In the genomic region with DNA sequence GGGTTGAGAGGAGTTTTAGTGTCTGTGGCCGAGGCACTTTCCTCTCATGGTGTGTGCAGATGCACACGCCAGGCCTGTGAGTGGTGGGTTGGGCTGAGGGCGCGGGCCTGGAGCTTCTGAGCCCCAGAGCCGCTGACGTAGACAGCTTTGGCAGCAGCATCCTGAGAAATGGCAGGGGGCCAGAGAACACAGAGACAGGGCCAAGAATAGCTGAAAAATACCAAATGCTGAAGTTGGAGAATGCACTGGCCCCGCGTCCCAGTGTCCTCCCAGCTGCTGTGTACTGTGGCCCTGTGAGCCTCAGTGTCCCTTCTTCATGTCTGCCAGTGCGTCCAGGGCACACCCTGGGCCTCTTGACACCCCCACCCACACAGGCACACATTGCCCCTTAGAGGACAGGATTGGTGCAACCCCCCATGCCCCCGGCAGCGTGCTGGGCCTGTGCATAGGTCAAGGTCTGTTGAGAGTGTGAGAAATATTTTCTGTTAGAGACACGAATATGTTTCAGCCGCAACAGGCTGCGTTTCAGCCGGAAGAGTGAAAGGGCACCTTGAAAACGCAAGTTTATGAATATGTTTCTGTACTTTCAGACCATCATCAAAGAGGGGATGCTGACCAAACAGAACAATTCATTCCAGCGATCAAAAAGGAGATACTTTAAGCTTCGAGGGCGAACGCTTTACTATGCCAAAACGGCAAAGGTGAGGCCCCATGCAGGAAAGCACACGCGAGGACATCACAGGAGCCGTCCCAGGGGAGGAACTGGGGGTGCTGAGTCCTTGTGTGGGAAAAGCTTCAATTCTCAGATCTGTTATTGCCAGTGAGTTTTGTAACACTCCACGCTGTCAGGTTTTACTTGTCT, we compare ENCODE assay signal across 8 cellular contexts. TPM values are rescaled to one million over a fixed set of nuclear protein-coding genes. Genes with fewer than 3 reads are reported as not detected.
DNase-seq lines count a peak whose midpoint lies in the region; ATAC-seq lines count a peak whose summit lies in the region.

No MANE protein-coding gene starts in this region.

- WGBS in aorta, 2 donors = 13% methylated on average over 25 of the region's 25 CpGs

- H3K9me3 Mint-ChIP-seq in activated naive CD4-positive, alpha-beta T cell treated with anti-CD3 and anti-CD28 coated beads, Interleukin-2, amount 10 ng/mL, durations not matched to agents 7 days and 5 days = no peaks in the 10 kb centered on the region
- H3K9me3 Mint-ChIP-seq in activated naive CD4-positive, alpha-beta T cell treated with anti-CD3 and anti-CD28 coated beads for 36 hours = no peaks in the 10 kb centered on the region

- H3K4me1 Mint-ChIP-seq in activated naive CD4-positive, alpha-beta T cell treated with anti-CD3 and anti-CD28 coated beads, Interleukin-2, amount 10 ng/mL, durations not matched to agents 7 days and 5 days = peaks cover 64% of the 10 kb centered on the region
- peaks cover 44% of the 10 kb centered on the region for H3K4me1 Mint-ChIP-seq in activated naive CD4-positive, alpha-beta T cell treated with anti-CD3 and anti-CD28 coated beads for 36 hours (ENCODE audit: low read depth)

- H3K36me3 ChIP-seq in aorta (ENCODE audit: control insufficient read depth in 1 of 2, insufficient read depth in 2 of 2, low read length in 1 of 2) = no peaks in the 10 kb centered on the region

- no peaks in the 10 kb centered on the region for H3K4me1 ChIP-seq in aorta (ENCODE audit: control insufficient read depth in 1 of 2, insufficient read depth in 2 of 2, low read length in 2 of 2)

- no peaks in the 10 kb centered on the region for H3K9me3 ChIP-seq in aorta (ENCODE audit: control insufficient read depth, low read length)

- ATAC-seq in aorta (ENCODE audit: low FRiP score) (peak; percentile 96), GM21367 (IDR thresholded peaks at IDR 0.05; ENCODE audit: unreplicated experiment) (no peak)

- H3K4me3 ChIP-seq in aorta (ENCODE audit: low read length in 2 of 2) = no peak overlapping the region

- peaks cover 50% of the 10 kb centered on the region for H3K36me3 Mint-ChIP-seq in activated naive CD4-positive, alpha-beta T cell treated with anti-CD3 and anti-CD28 coated beads, Interleukin-2, amount 10 ng/mL, durations not matched to agents 7 days and 5 days
- peaks cover 11% of the 10 kb centered on the region for H3K36me3 Mint-ChIP-seq in activated naive CD4-positive, alpha-beta T cell treated with anti-CD3 and anti-CD28 coated beads for 36 hours (ENCODE audit: low read depth)

- DNase-seq in activated naive CD4-positive, alpha-beta T cell treated with anti-CD3 and anti-CD28 coated beads, Interleukin-2, amount 10 ng/mL, durations not matched to agents 7 days and 5 days = no peak
- no peak for DNase-seq in activated naive CD4-positive, alpha-beta T cell treated with anti-CD3 and anti-CD28 coated beads for 36 hours
- DNase-seq in dedifferentiated amniotic fluid mesenchymal stem cell (ENCODE audit: extremely low spot score) (peak; percentile 95), middle frontal gyrus (ENCODE audit: extremely low spot score, low spot score) (peak; percentile 68), aorta (peak; percentile 90 to 95), NCI-H2107 treated with DMSO at 0.1 percent for 48 hours (lab: John Stamatoyannopoulos, UW; ENCODE audit: unreplicated experiment) (no peak), NCI-H345 (lab: John Stamatoyannopoulos, UW) (no peak)

- CTCF ChIA-PET in activated naive CD4-positive, alpha-beta T cell treated with anti-CD3 and anti-CD28 coated beads, Interleukin-2, amount 10 ng/mL, durations not matched to agents 7 days and 5 days (lab: Charles Lee) = interaction anchor here (1.2 to 1.4 kb wide), 2 partner anchors 9 to 55 kb away, joined by 3 read pairs; no protein-coding TSS in a partner anchor
- CTCF ChIA-PET in activated naive CD4-positive, alpha-beta T cell treated with anti-CD3 and anti-CD28 coated beads for 36 hours (lab: Charles Lee) = interaction anchor here (1.7 kb wide), 1 partner anchor 13 kb away, joined by 6 read pairs; no protein-coding TSS in a partner anchor

- H3K27me3 ChIP-seq in aorta (ENCODE audit: control insufficient read depth in 1 of 2, insufficient read depth in 2 of 2, low read length in 1 of 2) = no peaks in the 10 kb centered on the region

- peak overlapping the region; percentile 79 for H3K4me3 Mint-ChIP-seq in activated naive CD4-positive, alpha-beta T cell treated with anti-CD3 and anti-CD28 coated beads, Interleukin-2, amount 10 ng/mL, durations not matched to agents 7 days and 5 days
- no peak overlapping the region for H3K4me3 Mint-ChIP-seq in activated naive CD4-positive, alpha-beta T cell treated with anti-CD3 and anti-CD28 coated beads for 36 hours

- intact Hi-C loops in activated naive CD4-positive, alpha-beta T cell treated with anti-CD3 and anti-CD28 coated beads for 36 hours (cut with micrococcal nuclease) = no loop called here
- intact Hi-C loops in aorta (cut with DNase I) = loop anchor here in 1 of 2 donors (5.0 kb wide), 1 partner anchor 36 kb away; a partner anchor contains a TSS

- no peaks in the 10 kb centered on the region for H3K27me3 Mint-ChIP-seq in activated naive CD4-positive, alpha-beta T cell treated with anti-CD3 and anti-CD28 coated beads, Interleukin-2, amount 10 ng/mL, durations not matched to agents 7 days and 5 days
- H3K27me3 Mint-ChIP-seq in activated naive CD4-positive, alpha-beta T cell treated with anti-CD3 and anti-CD28 coated beads for 36 hours (ENCODE audit: low read depth) = no peaks in the 10 kb centered on the region

- peak overlapping the region; percentile 1 to 65 for H3K27ac ChIP-seq in aorta (ENCODE audit: low read depth in 1 of 2, low read length in 2 of 2)

- peak overlapping the region; percentile 21 for H3K27ac Mint-ChIP-seq in activated naive CD4-positive, alpha-beta T cell treated with anti-CD3 and anti-CD28 coated beads, Interleukin-2, amount 10 ng/mL, durations not matched to agents 7 days and 5 days
- H3K27ac Mint-ChIP-seq in activated naive CD4-positive, alpha-beta T cell treated with anti-CD3 and anti-CD28 coated beads for 36 hours = no peak overlapping the region

RNA-seq across cellular contexts. Expression of a gene that starts 33.6 kb away (rescaled TPM):
- total RNA-seq in activated naive CD4-positive, alpha-beta T cell treated with anti-CD3 and anti-CD28 coated beads for 36 hours = 10 to 100 TPM; 68.9 to 72.3 TPM
- total RNA-seq in aorta = 100 to 1,000 TPM in 1 of 2 donors, 10 to 100 TPM in 1; 74.3 to 250 TPM
- 10 to 100 TPM in 1 of 2 donors, 1 to 10 TPM in 1; 8.9 to 62.2 TPM for polyA plus RNA-seq in aorta

Comparison
In these comparisons a context has a peak if more than half of its experiments do, and no peak if none do; other contexts are left out.
1. DNase-seq: peak in dedifferentiated amniotic fluid mesenchymal stem cell (single experiment), middle frontal gyrus (single experiment) and aorta (2 of 2); none in activated naive CD4-positive, alpha-beta T cell treated with anti-CD3 and anti-CD28 coated beads, Interleukin-2, amount 10 ng/mL, durations not matched to agents 7 days and 5 days (single experiment), activated naive CD4-positive, alpha-beta T cell treated with anti-CD3 and anti-CD28 coated beads for 36 hours (single experiment), NCI-H2107 treated with DMSO at 0.1 percent for 48 hours (single experiment) and NCI-H345 (single experiment).